ENCODE assay signal across 1 cellular context in genomic region chr1:222369148-222369547, GRCh38.
TF ChIP-seq lines count a peak whose summit lies in the region.

No MANE protein-coding gene starts in this region.

TF ChIP-seq in IMR-90, 13 proteins besides CTCF, POLR2A, EP300 and RAD21:
- no peak for TF ChIP-seq CEBPB (IDR thresholded peaks at IDR 0.05; ENCODE audit: low read depth, low read length)
- no peak for TF ChIP-seq SMC3 (IDR thresholded peaks at IDR 0.05; ENCODE audit: low read depth, low read length)
- TF ChIP-seq, protein P1, sequence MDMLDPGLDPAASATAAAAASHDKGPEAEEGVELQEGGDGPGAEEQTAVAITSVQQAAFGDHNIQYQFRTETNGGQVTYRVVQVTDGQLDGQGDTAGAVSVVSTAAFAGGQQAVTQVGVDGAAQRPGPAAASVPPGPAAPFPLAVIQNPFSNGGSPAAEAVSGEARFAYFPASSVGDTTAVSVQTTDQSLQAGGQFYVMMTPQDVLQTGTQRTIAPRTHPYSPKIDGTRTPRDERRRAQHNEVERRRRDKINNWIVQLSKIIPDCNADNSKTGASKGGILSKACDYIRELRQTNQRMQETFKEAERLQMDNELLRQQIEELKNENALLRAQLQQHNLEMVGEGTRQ (IDR thresholded peaks at IDR 0.05; ENCODE audit: low read depth, low read length) = no peak
- no peak for TF ChIP-seq NFE2L2 (IDR thresholded peaks at IDR 0.05; ENCODE audit: low read depth, low read length)
- TF ChIP-seq RFX5 (IDR thresholded peaks at IDR 0.05; ENCODE audit: low read depth, low read length) = no peak
- no peak for TF ChIP-seq RCOR1 (IDR thresholded peaks at IDR 0.05; ENCODE audit: insufficient replicate concordance, low read length)
- no peak for TF ChIP-seq BHLHE40 (IDR thresholded peaks at IDR 0.05; ENCODE audit: low read depth, low read length)
- TF ChIP-seq FOS (IDR thresholded peaks at IDR 0.05; ENCODE audit: low read depth, low read length) = no peak
- TF ChIP-seq, protein P2, sequence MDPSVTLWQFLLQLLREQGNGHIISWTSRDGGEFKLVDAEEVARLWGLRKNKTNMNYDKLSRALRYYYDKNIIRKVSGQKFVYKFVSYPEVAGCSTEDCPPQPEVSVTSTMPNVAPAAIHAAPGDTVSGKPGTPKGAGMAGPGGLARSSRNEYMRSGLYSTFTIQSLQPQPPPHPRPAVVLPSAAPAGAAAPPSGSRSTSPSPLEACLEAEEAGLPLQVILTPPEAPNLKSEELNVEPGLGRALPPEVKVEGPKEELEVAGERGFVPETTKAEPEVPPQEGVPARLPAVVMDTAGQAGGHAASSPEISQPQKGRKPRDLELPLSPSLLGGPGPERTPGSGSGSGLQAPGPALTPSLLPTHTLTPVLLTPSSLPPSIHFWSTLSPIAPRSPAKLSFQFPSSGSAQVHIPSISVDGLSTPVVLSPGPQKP (IDR thresholded peaks at IDR 0.05; ENCODE audit: borderline replicate concordance, low read depth, low read length) = no peak
- TF ChIP-seq CHD1 (IDR thresholded peaks at IDR 0.05; ENCODE audit: low read depth, low read length) = no peak
- no peak for TF ChIP-seq MAFK (IDR thresholded peaks at IDR 0.05; ENCODE audit: low read depth, low read length)
- no peak for TF ChIP-seq MAZ (IDR thresholded peaks at IDR 0.05; ENCODE audit: borderline replicate concordance, low read depth, low read length)
- no peak for TF ChIP-seq MXI1 (IDR thresholded peaks at IDR 0.05; ENCODE audit: borderline replicate concordance, low read depth, low read length)
TF ChIP-seq in IMR-90: peak in this region for 0.
